27 cellular contexts compared by ENCODE assay signal in genomic region chr7:44518761-44519160, GRCh38. TPM values are rescaled to one million over a fixed set of nuclear protein-coding genes. Genes with fewer than 3 reads are reported as not detected.
DNase-seq lines count a peak whose midpoint lies in the region; ATAC-seq and TF ChIP-seq lines count a peak whose summit lies in the region.
"Had no signal": no experiment of that assay in that cellular context is flagged by ENCODE, and none has a peak within 500 bp of the region (broad histone marks: within the 10 kb centered on the region; RNA-seq: fewer than 3 reads in every experiment).

No MANE protein-coding gene starts in this region.

- no peak for ATAC-seq in activated T-helper 17 cell treated with anti-CD3 and anti-CD28 coated beads, Interleukin-2, amount 50 U/mL, for 72 hours (replicated peaks)
- ATAC-seq in HG02970 (IDR thresholded peaks at IDR 0.05; ENCODE audit: low FRiP score, unreplicated experiment) (no peak), psoas muscle (no peak)
- ATAC-seq: GM12878 had no signal

- DNase-seq in GM03348 (ENCODE audit: low spot score) (peak; percentile 5), GM10248 (ENCODE audit: extremely low spot score) (peak; percentile 9), glutamatergic neuron (no peak), NCI-H146 treated with DMSO at 0.1 percent for 48 hours (lab: John Stamatoyannopoulos, UW; ENCODE audit: unreplicated experiment) (no peak), psoas muscle (no peak)
- DNase-seq: 8988T; ACHN; BE2C; C1 segment of cervical spinal cord; CD4-positive, alpha-beta memory T cell; CD4-positive, CD25-positive, alpha-beta regulatory T cell; CD8-positive, alpha-beta memory T cell; COR-L47; DMS153; DMS53; DMS79; DND-41; EL; GDM1 had no signal

- no peaks in the 10 kb centered on the region for H3K27me3 ChIP-seq in psoas muscle (ENCODE audit: insufficient read depth in 3 of 3, low read length in 2 of 3)
- H3K27me3 ChIP-seq: BLaER1 had no signal

- H3K27ac ChIP-seq in psoas muscle: no peak overlapping the region
- H3K27ac ChIP-seq: BLaER1 had no signal

- H3K4me1 Mint-ChIP-seq in activated T-helper 17 cell treated with anti-CD3 and anti-CD28 coated beads, Interleukin-2, amount 50 U/mL, for 72 hours: no peaks in the 10 kb centered on the region
- H3K4me1 Mint-ChIP-seq in glutamatergic neuron (ENCODE audit: low read depth, unreplicated experiment): peaks cover 11% of the 10 kb centered on the region
- H3K4me1 Mint-ChIP-seq: CD14-positive monocyte; CD4-positive, alpha-beta memory T cell; CD4-positive, CD25-positive, alpha-beta regulatory T cell; CD8-positive, alpha-beta memory T cell had no signal

- CTCF ChIA-PET in GM10248 (lab: Yijun Ruan, JAX): interaction anchor here (1.6 to 2.1 kb wide), 2 partner anchors 16 kb away, joined by 6 to 9 read pairs; no protein-coding TSS in a partner anchor

- H3K9me3 Mint-ChIP-seq in activated T-helper 17 cell treated with anti-CD3 and anti-CD28 coated beads, Interleukin-2, amount 50 U/mL, for 72 hours: no peaks in the 10 kb centered on the region
- H3K9me3 Mint-ChIP-seq in glutamatergic neuron (ENCODE audit: unreplicated experiment): peaks cover 11% of the 10 kb centered on the region

- H3K9me3 ChIP-seq in psoas muscle: no peaks in the 10 kb centered on the region
- H3K9me3 ChIP-seq: BE2C had no signal

- peaks cover 10% of the 10 kb centered on the region for H3K27me3 Mint-ChIP-seq in activated T-helper 17 cell treated with anti-CD3 and anti-CD28 coated beads, Interleukin-2, amount 50 U/mL, for 72 hours
- H3K27me3 Mint-ChIP-seq in glutamatergic neuron (ENCODE audit: unreplicated experiment): peaks cover 12% of the 10 kb centered on the region

- H3K36me3 ChIP-seq in psoas muscle (ENCODE audit: insufficient read depth in 1 of 2, low read depth in 1 of 2): no peaks in the 10 kb centered on the region
- H3K36me3 ChIP-seq: BE2C, BLaER1 had no signal

- no peak for TF ChIP-seq CTCF in GM10248 (IDR thresholded peaks at IDR 0.05; ENCODE audit: control extremely low read depth, extremely low read depth, low read depth, missing control alignments)
- TF ChIP-seq CTCF in glutamatergic neuron (IDR thresholded peaks at IDR 0.05; ENCODE audit: partially characterized antibody, unreplicated experiment): no peak
- TF ChIP-seq CTCF in psoas muscle (IDR thresholded peaks at IDR 0.05): no peak

- POLR2A ChIA-PET in GM10248 (lab: Yijun Ruan, JAX): no interaction called here

- intact Hi-C loops in psoas muscle (cut with DNase I): no loop called here

- H3K4me3 Mint-ChIP-seq in activated T-helper 17 cell treated with anti-CD3 and anti-CD28 coated beads, Interleukin-2, amount 50 U/mL, for 72 hours: no peak overlapping the region
- H3K4me3 Mint-ChIP-seq in glutamatergic neuron (ENCODE audit: unreplicated experiment): peak overlapping the region; percentile 36
- H3K4me3 Mint-ChIP-seq: CD14-positive monocyte; CD4-positive, alpha-beta memory T cell; CD4-positive, CD25-positive, alpha-beta regulatory T cell; CD8-positive, alpha-beta memory T cell had no signal

- no peaks in the 10 kb centered on the region for H3K4me1 ChIP-seq in psoas muscle
- H3K4me1 ChIP-seq: BE2C, BLaER1 had no signal

- no peaks in the 10 kb centered on the region for H3K36me3 Mint-ChIP-seq in activated T-helper 17 cell treated with anti-CD3 and anti-CD28 coated beads, Interleukin-2, amount 50 U/mL, for 72 hours (ENCODE audit: low read depth)
- peaks cover 4% of the 10 kb centered on the region for H3K36me3 Mint-ChIP-seq in glutamatergic neuron (ENCODE audit: unreplicated experiment)
- H3K36me3 Mint-ChIP-seq: CD14-positive monocyte; CD4-positive, alpha-beta memory T cell; CD4-positive, CD25-positive, alpha-beta regulatory T cell had no signal

- H3K4me3 ChIP-seq in psoas muscle: no peak overlapping the region
- H3K4me3 ChIP-seq: BLaER1, GM12878 had no signal

- 70 to 83% (median 75%) methylated on average over 3 of the region's 3 CpGs for WGBS in psoas muscle, 3 donors

- H3K27ac Mint-ChIP-seq in activated T-helper 17 cell treated with anti-CD3 and anti-CD28 coated beads, Interleukin-2, amount 50 U/mL, for 72 hours: peak overlapping the region; percentile 42
- H3K27ac Mint-ChIP-seq in glutamatergic neuron (ENCODE audit: unreplicated experiment): peak overlapping the region; percentile 93
- H3K27ac Mint-ChIP-seq: CD4-positive, alpha-beta memory T cell; CD8-positive, alpha-beta memory T cell had no signal

RNA-seq across cellular contexts. Expression of gene NPC1L1, which starts 22.4 kb away (rescaled TPM):
- total RNA-seq in activated T-helper 17 cell treated with anti-CD3 and anti-CD28 coated beads, Interleukin-2, amount 50 U/mL, for 72 hours: under 1 TPM in 1 of 2 donors, not detected in 1; 0.32 TPM
- total RNA-seq in glutamatergic neuron (ENCODE audit: unreplicated experiment) (not detected), psoas muscle (under 1 TPM in 2 of 4 donors, not detected in 2; 0.24 to 0.28 TPM)
- under 1 TPM in 2 of 3 donors, not detected in 1; 0.03 to 0.10 TPM for polyA plus RNA-seq in psoas muscle
- total RNA-seq: A673; CD8-positive, alpha-beta memory T cell; Daoy; G401; GM12878 had no signal
- polyA plus RNA-seq: CD14-positive monocyte; CD4-positive, alpha-beta memory T cell; CD8-positive, alpha-beta memory T cell had no signal

RNA-seq across cellular contexts. Expression of gene NUDCD3, which starts 28.3 kb away (rescaled TPM):
- total RNA-seq in activated T-helper 17 cell treated with anti-CD3 and anti-CD28 coated beads, Interleukin-2, amount 50 U/mL, for 72 hours: 100 to 1,000 TPM in 1 of 2 donors, 10 to 100 TPM in 1; 96.4 to 101 TPM
- total RNA-seq in glutamatergic neuron (ENCODE audit: unreplicated experiment) (151 TPM), psoas muscle (100 to 1,000 TPM in 3 of 4 donors, 10 to 100 TPM in 1; 97.7 to 140 (median 122) TPM)
- polyA plus RNA-seq in psoas muscle: 10 to 100 TPM; 34.6 to 75.6 (median 43.9) TPM

RNA-seq across cellular contexts. Expression of gene DDX56, which starts 54.9 kb away (rescaled TPM):
- 100 to 1,000 TPM in 1 of 2 donors, 10 to 100 TPM in 1; 80.2 to 110 TPM for total RNA-seq in activated T-helper 17 cell treated with anti-CD3 and anti-CD28 coated beads, Interleukin-2, amount 50 U/mL, for 72 hours
- total RNA-seq in glutamatergic neuron (ENCODE audit: unreplicated experiment) (84.3 TPM), psoas muscle (10 to 100 TPM; 44.0 to 72.1 (median 53.7) TPM)
- polyA plus RNA-seq in psoas muscle: 10 to 100 TPM; 38.1 to 85.8 (median 67.8) TPM

Comparison
In these comparisons a context has a peak if more than half of its experiments do, and no peak if none do; other contexts are left out.
1. DNase-seq: peak in GM03348 (single experiment) and GM10248 (single experiment); none in glutamatergic neuron (single experiment), NCI-H146 treated with DMSO at 0.1 percent for 48 hours (single experiment) and psoas muscle (0 of 2).